20 cellular contexts compared by ENCODE assay signal in genomic region chr9:73213300-73213699, GRCh38.
DNase-seq lines count a peak whose midpoint lies in the region; ATAC-seq, FAIRE-seq and TF ChIP-seq lines count a peak whose summit lies in the region.
"Had no signal": no experiment of that assay in that cellular context is flagged by ENCODE, and none has a peak within 500 bp of the region (broad histone marks: within the 10 kb centered on the region; RNA-seq: fewer than 3 reads in every experiment).

No MANE protein-coding gene starts in this region.

- H3K27ac Mint-ChIP-seq in activated naive CD8-positive, alpha-beta T cell treated with anti-CD3 and anti-CD28 coated beads, Interleukin-2, amount 50 U/mL, for 24 hours, result no peak overlapping the region
- no peak overlapping the region for H3K27ac Mint-ChIP-seq in activated naive CD8-positive, alpha-beta T cell treated with anti-CD3 and anti-CD28 coated beads for 36 hours
- no peak overlapping the region for H3K27ac Mint-ChIP-seq in activated T-helper 17 cell treated with anti-CD3 and anti-CD28 coated beads, Interleukin-2, amount 50 U/mL, for 72 hours
- no peak overlapping the region for H3K27ac Mint-ChIP-seq in nephron progenitor cell
- H3K27ac Mint-ChIP-seq: CD8-positive, alpha-beta T cell had no signal

- peaks cover 25% of the 10 kb centered on the region for H3K27me3 Mint-ChIP-seq in activated naive CD8-positive, alpha-beta T cell treated with anti-CD3 and anti-CD28 coated beads, Interleukin-2, amount 50 U/mL, for 24 hours
- peaks cover 41% of the 10 kb centered on the region for H3K27me3 Mint-ChIP-seq in activated naive CD8-positive, alpha-beta T cell treated with anti-CD3 and anti-CD28 coated beads for 36 hours
- peaks cover 6% of the 10 kb centered on the region for H3K27me3 Mint-ChIP-seq in activated T-helper 17 cell treated with anti-CD3 and anti-CD28 coated beads, Interleukin-2, amount 50 U/mL, for 72 hours
- peaks cover 4% of the 10 kb centered on the region for H3K27me3 Mint-ChIP-seq in nephron progenitor cell (ENCODE audit: low read depth, poor library complexity)

- peak; percentile 32 for DNase-seq in activated CD4-positive, alpha-beta T cell treated with anti-CD3 and anti-CD28 coated beads for 48 hours
- no peak for DNase-seq in activated CD4-positive, alpha-beta T cell treated with anti-CD3 and anti-CD28 coated beads for 1 hour
- no peak for DNase-seq in activated naive CD8-positive, alpha-beta T cell treated with anti-CD3 and anti-CD28 coated beads, Interleukin-2, amount 50 U/mL, for 24 hours
- DNase-seq in activated naive CD8-positive, alpha-beta T cell treated with anti-CD3 and anti-CD28 coated beads for 36 hours, result no peak
- no peak for DNase-seq in nephron progenitor cell
- DNase-seq in HTR-8/SVneo (ENCODE audit: insufficient read length, low spot score), result no peak
- DNase-seq: C1 segment of cervical spinal cord; CD8-positive, alpha-beta T cell; MM.1S; NCI-H1048; NCI-H1417 treated with DMSO at 0.1 percent for 48 hours; NCI-H187; NCI-H446; NCI-H526 had no signal

- H3K4me3 Mint-ChIP-seq in activated naive CD8-positive, alpha-beta T cell treated with anti-CD3 and anti-CD28 coated beads, Interleukin-2, amount 50 U/mL, for 24 hours, result no peak overlapping the region
- H3K4me3 Mint-ChIP-seq in activated naive CD8-positive, alpha-beta T cell treated with anti-CD3 and anti-CD28 coated beads for 36 hours, result no peak overlapping the region
- no peak overlapping the region for H3K4me3 Mint-ChIP-seq in activated T-helper 17 cell treated with anti-CD3 and anti-CD28 coated beads, Interleukin-2, amount 50 U/mL, for 72 hours
- no peak overlapping the region for H3K4me3 Mint-ChIP-seq in nephron progenitor cell
- H3K4me3 Mint-ChIP-seq: CD8-positive, alpha-beta T cell had no signal

- no peaks in the 10 kb centered on the region for H3K36me3 Mint-ChIP-seq in activated naive CD8-positive, alpha-beta T cell treated with anti-CD3 and anti-CD28 coated beads, Interleukin-2, amount 50 U/mL, for 24 hours (ENCODE audit: low read depth)
- no peaks in the 10 kb centered on the region for H3K36me3 Mint-ChIP-seq in activated naive CD8-positive, alpha-beta T cell treated with anti-CD3 and anti-CD28 coated beads for 36 hours
- no peaks in the 10 kb centered on the region for H3K36me3 Mint-ChIP-seq in activated T-helper 17 cell treated with anti-CD3 and anti-CD28 coated beads, Interleukin-2, amount 50 U/mL, for 72 hours (ENCODE audit: low read depth)
- no peaks in the 10 kb centered on the region for H3K36me3 Mint-ChIP-seq in nephron progenitor cell (ENCODE audit: low read depth)
- H3K36me3 Mint-ChIP-seq: CD8-positive, alpha-beta T cell had no signal

- ATAC-seq in activated naive CD8-positive, alpha-beta T cell treated with anti-CD3 and anti-CD28 coated beads, Interleukin-2, amount 50 U/mL, for 24 hours, result peak; percentile 24
- peak; percentile 34 for ATAC-seq in activated T-helper 17 cell treated with anti-CD3 and anti-CD28 coated beads, Interleukin-2, amount 50 U/mL, for 72 hours (replicated peaks)
- ATAC-seq: CD8-positive, alpha-beta T cell; HepG2; K562; Right ventricle myocardium inferior had no signal

- no peaks in the 10 kb centered on the region for H3K9me3 Mint-ChIP-seq in activated naive CD8-positive, alpha-beta T cell treated with anti-CD3 and anti-CD28 coated beads, Interleukin-2, amount 50 U/mL, for 24 hours
- H3K9me3 Mint-ChIP-seq in activated naive CD8-positive, alpha-beta T cell treated with anti-CD3 and anti-CD28 coated beads for 36 hours, result no peaks in the 10 kb centered on the region
- H3K9me3 Mint-ChIP-seq in activated T-helper 17 cell treated with anti-CD3 and anti-CD28 coated beads, Interleukin-2, amount 50 U/mL, for 72 hours, result no peaks in the 10 kb centered on the region
- peaks cover 3% of the 10 kb centered on the region for H3K9me3 Mint-ChIP-seq in nephron progenitor cell
- H3K9me3 Mint-ChIP-seq: CD8-positive, alpha-beta T cell had no signal

- H3K4me1 Mint-ChIP-seq in activated naive CD8-positive, alpha-beta T cell treated with anti-CD3 and anti-CD28 coated beads, Interleukin-2, amount 50 U/mL, for 24 hours, result peaks cover 23% of the 10 kb centered on the region
- peaks cover 15% of the 10 kb centered on the region for H3K4me1 Mint-ChIP-seq in activated naive CD8-positive, alpha-beta T cell treated with anti-CD3 and anti-CD28 coated beads for 36 hours
- H3K4me1 Mint-ChIP-seq in activated T-helper 17 cell treated with anti-CD3 and anti-CD28 coated beads, Interleukin-2, amount 50 U/mL, for 72 hours, result no peaks in the 10 kb centered on the region
- H3K4me1 Mint-ChIP-seq in nephron progenitor cell, result no peaks in the 10 kb centered on the region

- no peak for TF ChIP-seq CTCF in nephron progenitor cell (IDR thresholded peaks at IDR 0.05)

- no peak for FAIRE-seq in HTR-8/SVneo (lab: Jason Lieb, UNC)
- FAIRE-seq: G401.6, GM18507, HepG2, K562 had no signal
